ENCODE assay signal across 20 cellular contexts in genomic region chr3:38578081-38578475, GRCh38.
"Had no signal": no experiment of that assay in that cellular context is flagged by ENCODE, and none has a peak within 500 bp of the region (broad histone marks: within the 10 kb centered on the region; RNA-seq: fewer than 3 reads in every experiment).

No MANE protein-coding gene starts in this region.

- DNase-seq: activated CD4-positive, alpha-beta T cell treated with anti-CD3 and anti-CD28 coated beads for 48 hours; activated gamma-delta T cell; aorta; caudate nucleus; dermis blood vessel endothelial cell; effector memory CD4-positive, alpha-beta T cell; glutamatergic neuron; hippocampal formation; naive thymus-derived CD8-positive, alpha-beta T cell; retina; stimulated activated CD4-positive, alpha-beta T cell treated with anti-CD3 and anti-CD28 coated beads, Interleukin-4, amount 100 ng/mL, for 24 hours had no signal

- H3K4me1 ChIP-seq: neural progenitor cell, tibial artery had no signal

- H3K27ac ChIP-seq: neural progenitor cell, tibial artery had no signal

- H3K27me3 Mint-ChIP-seq: stimulated activated naive CD8-positive, alpha-beta T cell treated with anti-CD3 and anti-CD28 coated beads, Interleukin-15, Interleukin-2, amounts not matched to agents 100 ng/mL and 50 ng/mL, for 24 hours had no signal

- H3K4me1 Mint-ChIP-seq: naive thymus-derived CD8-positive, alpha-beta T cell had no signal

- H3K4me3 ChIP-seq: lung, neural progenitor cell, tibial artery had no signal

- H3K36me3 Mint-ChIP-seq: neural progenitor cell had no signal

- H3K27me3 ChIP-seq: neural progenitor cell, tibial artery had no signal

- H3K27ac Mint-ChIP-seq: activated naive CD4-positive, alpha-beta T cell treated with anti-CD3 and anti-CD28 coated beads, Interleukin-2, amount 50 U/mL, for 72 hours; activated T-helper 1 cell treated with anti-CD3 and anti-CD28 coated beads, Interleukin-12 subunit alpha, Interleukin-12 subunit beta, Interleukin-2, Interleukin-4 antibody, amounts not matched to agents 30 ng/mL and 10 ng/mL and 1 ng/mL, durations not matched to agents 14 hours and 24 hours and 36 hours; brain; naive thymus-derived CD8-positive, alpha-beta T cell; neural progenitor cell; stimulated activated naive CD8-positive, alpha-beta T cell treated with anti-CD3 and anti-CD28 coated beads, Interleukin-15, Interleukin-2, amounts not matched to agents 100 ng/mL and 50 ng/mL, for 24 hours had no signal

- H3K36me3 ChIP-seq: neural progenitor cell, tibial artery had no signal

- H3K4me3 Mint-ChIP-seq: activated T-helper 1 cell treated with anti-CD3 and anti-CD28 coated beads, Interleukin-12 subunit alpha, Interleukin-12 subunit beta, Interleukin-2, Interleukin-4 antibody, amounts not matched to agents 30 ng/mL and 10 ng/mL and 1 ng/mL, durations not matched to agents 14 hours and 24 hours and 36 hours; brain; naive thymus-derived CD8-positive, alpha-beta T cell; neural progenitor cell; stimulated activated naive CD8-positive, alpha-beta T cell treated with anti-CD3 and anti-CD28 coated beads, Interleukin-15, Interleukin-2, amounts not matched to agents 100 ng/mL and 50 ng/mL, for 24 hours had no signal

- H3K9me3 Mint-ChIP-seq: activated naive CD4-positive, alpha-beta T cell treated with anti-CD3 and anti-CD28 coated beads, Interleukin-2, amount 50 U/mL, for 72 hours; activated T-helper 1 cell treated with anti-CD3 and anti-CD28 coated beads, Interleukin-12 subunit alpha, Interleukin-12 subunit beta, Interleukin-2, Interleukin-4 antibody, amounts not matched to agents 30 ng/mL and 10 ng/mL and 1 ng/mL, durations not matched to agents 14 hours and 24 hours and 36 hours; stimulated activated naive CD8-positive, alpha-beta T cell treated with anti-CD3 and anti-CD28 coated beads, Interleukin-15, Interleukin-2, amounts not matched to agents 100 ng/mL and 50 ng/mL, for 24 hours had no signal

- ATAC-seq: activated naive CD4-positive, alpha-beta T cell treated with anti-CD3 and anti-CD28 coated beads, Interleukin-2, amount 50 U/mL, for 72 hours; esophagus mucosa; naive thymus-derived CD8-positive, alpha-beta T cell; SK-N-SH treated with all-trans-retinoic acid at 6 μM for 48 hours had no signal
